8 cellular contexts compared by ENCODE assay signal in genomic region chr3:4351164-4351855, GRCh38. TPM values are rescaled to one million over a fixed set of nuclear protein-coding genes. Genes with fewer than 3 reads are reported as not detected.
DNase-seq lines count a peak whose midpoint lies in the region; ATAC-seq and TF ChIP-seq lines count a peak whose summit lies in the region.

No MANE protein-coding gene starts in this region.

- peaks cover 19 to 25% of the 10 kb centered on the region in 2 donors for H3K4me1 Mint-ChIP-seq in natural killer cell

- H3K36me3 Mint-ChIP-seq in natural killer cell: no peaks in the 10 kb centered on the region

- no peaks in the 10 kb centered on the region for H3K27me3 Mint-ChIP-seq in natural killer cell (ENCODE audit: low read depth in 2 of 2)

- TF ChIP-seq POLR2A in adrenal gland (IDR thresholded peaks at IDR 0.05): no peak

- H3K27me3 ChIP-seq in Loucy (ENCODE audit: insufficient read depth, low read length, poor library complexity, severe bottlenecking): no peaks in the 10 kb centered on the region
- H3K27me3 ChIP-seq in adrenal gland: no peaks in the 10 kb centered on the region

- peak; percentile 15 for DNase-seq in stimulated activated naive CD4-positive, alpha-beta T cell treated with Interleukin-2 at 50 U/mL for 16 hours (lab: John Stamatoyannopoulos, UW)
- no peak for DNase-seq in stimulated activated naive CD4-positive, alpha-beta T cell (lab: John Stamatoyannopoulos, UW)
- DNase-seq in adrenal gland (no peak), natural killer cell (peak; percentile 23), iPS-NIHi11 (ENCODE audit: low spot score) (no peak)

- no peaks in the 10 kb centered on the region for H3K9me3 ChIP-seq in Loucy (ENCODE audit: insufficient read depth, low read depth, low read length)
- no peaks in the 10 kb centered on the region for H3K9me3 ChIP-seq in adrenal gland (replicated peaks in 1 of 3)

- H3K9me3 Mint-ChIP-seq in natural killer cell: no peaks in the 10 kb centered on the region

- peaks cover 28% of the 10 kb centered on the region for H3K4me1 ChIP-seq in Loucy (ENCODE audit: insufficient read depth, low read length, poor library complexity, severe bottlenecking)
- peaks cover 14 to 32% of the 10 kb centered on the region in 2 donors for H3K4me1 ChIP-seq in adrenal gland (replicated peaks in 1 of 2)

- H4K20me1 ChIP-seq in Loucy (ENCODE audit: insufficient read depth, low read length, poor library complexity, severe bottlenecking): no peaks in the 10 kb centered on the region

- H3K9ac ChIP-seq in Loucy (ENCODE audit: low read depth, low read length, poor library complexity, severe bottlenecking): peak overlapping the region; percentile 33

- no peaks in the 10 kb centered on the region for H3F3A ChIP-seq in Loucy (ENCODE audit: low read depth)

- no peaks in the 10 kb centered on the region for H3K9me2 ChIP-seq in Loucy (replicated peaks; ENCODE audit: low read depth, low read length)

- TF ChIP-seq CTCF in Loucy (conservative IDR thresholded peaks at IDR 0.05; ENCODE audit: low read length) (no peak; the same call in 1 of the 2 replicates), adrenal gland (IDR thresholded peaks at IDR 0.05) (peak in 1 of 6 experiments; percentile 23), natural killer cell (IDR thresholded peaks at IDR 0.05) (peak; percentile 34)

- peak overlapping the region; percentile 82 for H3K4me3 Mint-ChIP-seq in natural killer cell

- peak overlapping the region in 3 of 5 donors; percentile 9 to 58 (median 43) for H3K27ac ChIP-seq in adrenal gland

- intact Hi-C loops in adrenal gland (cut with DNase I): loop anchor here in 1 of 2 donors (5.0 to 10.0 kb wide), 2 partner anchors 113 to 281 kb away; partner anchors contain the start of gene SUMF1
- intact Hi-C loops in natural killer cell (cut with micrococcal nuclease): loop anchor here (1.0 to 10.0 kb wide), 8 partner anchors 41 to 705 kb away; partner anchors contain the start of genes ITPR1 and SUMF1

- ATAC-seq in natural killer cell: peak; percentile 78 to 84 (median 83)
- no peak for ATAC-seq in GM21619 (IDR thresholded peaks at IDR 0.05; ENCODE audit: unreplicated experiment)
- no peak for ATAC-seq in GM19455 (IDR thresholded peaks at IDR 0.05; ENCODE audit: unreplicated experiment)

- WGBS in adrenal gland, 4 donors: 50 to 51% (median 50%) methylated on average over 11 of the region's 11 CpGs

- H3K36me3 ChIP-seq in Loucy (ENCODE audit: insufficient read depth, low read length): no peaks in the 10 kb centered on the region
- H3K36me3 ChIP-seq in adrenal gland (replicated peaks in 1 of 2): no peaks in the 10 kb centered on the region

- peak overlapping the region; percentile 75 for H3K4me2 ChIP-seq in Loucy (ENCODE audit: low read depth, low read length, poor library complexity, severe bottlenecking)

- H3K4me3 ChIP-seq in Loucy (ENCODE audit: low read length, poor library complexity, severe bottlenecking): peak overlapping the region; percentile 60
- peak overlapping the region in 2 of 4 donors; percentile 10 to 37 for H3K4me3 ChIP-seq in adrenal gland

- peak overlapping the region; percentile 92 to 94 for H3K27ac Mint-ChIP-seq in natural killer cell

- H2AFZ ChIP-seq in Loucy (ENCODE audit: low read length): peak overlapping the region; percentile 52

- no peaks in the 10 kb centered on the region for H3K79me2 ChIP-seq in Loucy (ENCODE audit: insufficient read depth, low read length)

RNA-seq across cellular contexts. Expression of gene SETMAR, which starts 48.1 kb away (rescaled TPM):
- total RNA-seq in adrenal gland (10 to 100 TPM; 11.5 to 28.3 (median 19.0) TPM), natural killer cell (1 to 10 TPM; 4.8 to 9.3 (median 6.4) TPM)
- 10 to 100 TPM; 23.7 to 53.7 (median 29.4) TPM for polyA plus RNA-seq in adrenal gland

Comparison
In these comparisons a context has a peak if more than half of its experiments do, and no peak if none do; other contexts are left out.
1. DNase-seq: peak in stimulated activated naive CD4-positive, alpha-beta T cell treated with Interleukin-2 at 50 U/mL for 16 hours (single experiment) and natural killer cell (single experiment); none in stimulated activated naive CD4-positive, alpha-beta T cell (0 of 6), adrenal gland (0 of 7) and iPS-NIHi11 (single experiment).
2. ATAC-seq: peak in natural killer cell (3 of 3); none in GM21619 (single experiment) and GM19455 (single experiment).